ENCODE assay signal across 8 cellular contexts in the genomic region with DNA sequence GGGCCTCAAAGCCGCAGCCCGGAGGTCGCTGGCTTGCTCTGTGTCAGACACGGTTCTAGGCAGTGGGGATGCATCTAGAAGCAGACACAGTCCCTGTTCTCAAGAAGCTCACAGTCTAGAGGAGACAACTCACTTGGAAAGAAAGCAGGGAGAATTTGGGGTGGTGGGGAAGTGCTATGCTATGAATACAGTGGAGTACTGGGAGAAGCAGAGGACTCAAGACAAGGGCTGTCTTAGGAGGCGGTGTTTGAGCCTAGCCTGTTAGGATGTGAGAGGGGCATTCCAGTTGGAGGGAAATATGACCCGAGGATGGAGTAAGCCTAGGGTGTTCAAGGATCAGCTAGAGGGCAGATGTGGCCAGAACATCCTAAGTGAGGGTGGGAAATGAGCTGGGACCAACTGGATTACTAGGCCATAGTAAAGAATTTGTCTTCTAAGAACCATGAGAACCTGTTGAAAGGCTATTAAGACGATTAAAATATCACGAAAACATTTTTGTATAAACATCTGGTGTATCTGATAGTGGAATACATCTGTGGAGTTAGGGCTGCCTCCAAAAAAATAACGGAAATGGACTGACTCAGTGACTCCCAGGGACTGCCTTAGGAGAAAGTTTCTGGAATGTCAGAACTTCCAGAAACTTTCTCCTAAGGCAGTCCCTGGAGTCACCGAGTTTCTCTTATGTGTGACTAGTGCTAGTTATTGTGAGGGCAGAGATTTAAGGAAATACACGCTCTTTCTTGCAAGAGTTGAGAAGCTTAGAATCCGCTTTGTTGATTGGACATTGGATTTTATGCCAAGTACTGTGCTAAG. TPM values are rescaled to one million over a fixed set of nuclear protein-coding genes. Genes with fewer than 3 reads are reported as not detected.
A peak's percentile ranks its signal among the peaks of the same experiment; 100 is the strongest.
DNase-seq lines count a peak whose midpoint lies in the region; ATAC-seq and TF ChIP-seq lines count a peak whose summit lies in the region.

No MANE protein-coding gene starts in this region.

- H3K27ac Mint-ChIP-seq in activated naive CD4-positive, alpha-beta T cell treated with anti-CD3 and anti-CD28 coated beads, Interleukin-2, amount 50 U/mL, for 24 hours, result peak overlapping the region; percentile 97

- peak; percentile 23 for ATAC-seq in HG02798 (IDR thresholded peaks at IDR 0.05; ENCODE audit: poor library complexity, unreplicated experiment)

- H3K27me3 Mint-ChIP-seq in activated naive CD4-positive, alpha-beta T cell treated with anti-CD3 and anti-CD28 coated beads, Interleukin-2, amount 50 U/mL, for 24 hours, result no peaks in the 10 kb centered on the region

- H3K27me3 ChIP-seq in spleen (replicated peaks in 1 of 7), result no peaks in the 10 kb centered on the region

- no peaks in the 10 kb centered on the region for H3K9me3 Mint-ChIP-seq in activated naive CD4-positive, alpha-beta T cell treated with anti-CD3 and anti-CD28 coated beads, Interleukin-2, amount 50 U/mL, for 24 hours

- no peak for TF ChIP-seq POLR2A in spleen (IDR thresholded peaks at IDR 0.05)

- H3K4me3 Mint-ChIP-seq in activated naive CD4-positive, alpha-beta T cell treated with anti-CD3 and anti-CD28 coated beads, Interleukin-2, amount 50 U/mL, for 24 hours, result peak overlapping the region; percentile 98

- H3K4me3 ChIP-seq in spleen, result peak overlapping the region; percentile 79 to 97 (median 86)

- peak overlapping the region; percentile 92 to 98 (median 94) for H3K27ac ChIP-seq in spleen

- peaks cover 12% of the 10 kb centered on the region for H3K36me3 Mint-ChIP-seq in activated naive CD4-positive, alpha-beta T cell treated with anti-CD3 and anti-CD28 coated beads, Interleukin-2, amount 50 U/mL, for 24 hours

- no peak for DNase-seq in activated naive CD4-positive, alpha-beta T cell (lab: John Stamatoyannopoulos, UW)
- DNase-seq in NCI-H226 (peak; percentile 10), brain pericyte (ENCODE audit: low read depth, low spot score) (peak; percentile 47), iris pigment epithelial cell (ENCODE audit: low read depth) (peak; percentile 76), spleen (no peak), NOMO-1 (lab: John Stamatoyannopoulos, UW; ENCODE audit: unreplicated experiment in 2 of 2) (no peak)

- H3K36me3 ChIP-seq in spleen, result peaks cover 0 to 28% (median 1%) of the 10 kb centered on the region in 6 donors

- 38 to 49% (median 42%) methylated on average over 10 to 12 of the region's 12 CpGs for WGBS in spleen, 5 donors

- no peak for TF ChIP-seq CTCF in spleen (IDR thresholded peaks at IDR 0.05 in 8 of 11, conservative IDR thresholded peaks at IDR 0.05 in 3 of 11)

- no peaks in the 10 kb centered on the region for H3K9me3 ChIP-seq in spleen

- peaks cover 62% of the 10 kb centered on the region for H3K4me1 Mint-ChIP-seq in activated naive CD4-positive, alpha-beta T cell treated with anti-CD3 and anti-CD28 coated beads, Interleukin-2, amount 50 U/mL, for 24 hours

- peaks cover 26 to 55% (median 47%) of the 10 kb centered on the region in 6 donors for H3K4me1 ChIP-seq in spleen

- intact Hi-C loops in spleen (cut with DNase I; ENCODE audit: low total_unique reads), result no loop called here

RNA-seq across cellular contexts. Expression of gene PITPNB, which starts 1.1 kb away (rescaled TPM):
- 10 to 100 TPM; 41.8 to 67.2 (median 57.7) TPM for total RNA-seq in spleen
- polyA plus RNA-seq in spleen, result 10 to 100 TPM; 17.5 to 25.8 (median 20.1) TPM

Comparison
In these comparisons a context has a peak if more than half of its experiments do, and no peak if none do; other contexts are left out.
1. DNase-seq: peak in NCI-H226 (single experiment), brain pericyte (single experiment) and iris pigment epithelial cell (single experiment); none in activated naive CD4-positive, alpha-beta T cell (0 of 4), spleen (single experiment) and NOMO-1 (0 of 2).